Comparison of ENCODE assay signal across 19 cellular contexts in genomic region chr20:1800180-1800579, GRCh38.
"Had no signal": no experiment of that assay in that cellular context is flagged by ENCODE, and none has a peak within 500 bp of the region (broad histone marks: within the 10 kb centered on the region; RNA-seq: fewer than 3 reads in every experiment).

No MANE protein-coding gene starts in this region.

- H3K27ac ChIP-seq: esophagus squamous epithelium, gastrocnemius medialis, left ventricle myocardium inferior, ovary, prostate gland, right atrium auricular region, tibial artery had no signal

- H3K4me3 ChIP-seq: esophagus squamous epithelium, gastrocnemius medialis, left ventricle myocardium inferior, ovary, prostate gland, right atrium auricular region, tibial artery had no signal

- H3K9me3 ChIP-seq: esophagus squamous epithelium, gastrocnemius medialis, left ventricle myocardium inferior, ovary, prostate gland, right atrium auricular region, tibial artery had no signal

- ATAC-seq: activated T-cell treated with anti-CD3 and anti-CD28 coated beads, Interleukin-2, amount 50 U/mL, for 4 hours; gastrocnemius medialis; naive thymus-derived CD4-positive, alpha-beta T cell had no signal

- H3K36me3 ChIP-seq: esophagus squamous epithelium, gastrocnemius medialis, left ventricle myocardium inferior, ovary, prostate gland, right atrium auricular region, tibial artery had no signal

- H3K27me3 ChIP-seq: gastrocnemius medialis, ovary, right atrium auricular region, tibial artery had no signal

- DNase-seq: activated CD4-positive, alpha-beta T cell treated with anti-CD3 and anti-CD28 coated beads for 4 hours; activated CD4-positive, alpha-beta T cell treated with anti-CD3 and anti-CD28 coated beads, Interleukin-2, amount 50 U/mL, for 48 hours; activated CD4-positive, CD25-positive, alpha-beta regulatory T cell; activated CD8-positive, alpha-beta memory T cell treated with anti-CD3 and anti-CD28 coated beads, Interleukin-2, amount 50 U/mL, for 48 hours; activated naive CD4-positive, alpha-beta T cell; activated naive CD8-positive, alpha-beta T cell treated with anti-CD3 and anti-CD28 coated beads for 36 hours; activated T-cell treated with anti-CD3 and anti-CD28 coated beads, Interleukin-2, amount 50 U/mL, for 4 hours; central memory CD4-positive, alpha-beta T cell; esophagus squamous epithelium; gastrocnemius medialis; left ventricle myocardium inferior; naive thymus-derived CD4-positive, alpha-beta T cell; ovary; stimulated activated CD4-positive, alpha-beta T cell treated with anti-CD3 and anti-CD28 coated beads, Interleukin-4, amount 100 ng/mL, for 24 hours; stimulated activated naive CD4-positive, alpha-beta T cell treated with Interleukin-2 at 50 U/mL for 16 hours; T-helper 9 cell had no signal
